In the genomic region with DNA sequence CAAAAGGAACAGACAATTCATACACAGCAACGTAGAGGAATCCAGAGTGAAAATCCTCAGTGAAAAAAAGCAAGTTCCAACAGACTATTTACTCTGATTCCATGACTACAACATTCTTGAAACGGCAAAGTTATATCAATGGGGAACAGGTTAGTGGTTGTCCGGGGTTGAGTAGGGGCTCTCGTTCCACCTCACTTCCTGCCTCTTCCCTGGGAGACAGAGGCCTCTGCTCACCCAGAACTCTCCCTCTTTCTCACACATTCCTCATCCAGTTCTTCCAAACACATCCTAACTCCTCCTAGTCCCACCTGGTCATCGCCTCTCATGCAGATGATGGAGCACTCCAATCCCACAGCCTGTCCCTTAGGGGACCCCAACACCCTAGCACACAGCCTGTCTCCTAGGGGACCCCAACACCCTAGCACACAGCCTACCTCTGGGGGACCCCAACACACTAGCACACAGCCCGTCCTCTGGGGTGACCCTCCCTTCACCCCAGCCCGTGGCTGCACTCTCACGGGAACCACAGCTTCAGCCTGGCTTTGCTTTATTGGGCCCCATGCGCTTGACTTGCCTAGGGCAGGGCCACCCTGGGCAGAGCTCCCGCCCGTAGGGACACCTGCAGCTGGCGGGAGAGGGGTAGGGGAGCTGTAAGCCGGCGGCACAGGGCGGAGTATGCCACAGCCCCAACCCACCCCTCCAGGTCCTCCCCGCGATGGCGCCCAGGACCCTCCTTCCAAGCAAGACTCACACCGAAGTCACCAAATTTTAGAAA, we compare ENCODE assay signal across 1 cellular context.
TF ChIP-seq lines count a peak whose summit lies in the region.

No MANE protein-coding gene starts in this region.

TF ChIP-seq in GM23338, 12 proteins besides CTCF, POLR2A, EP300 and RAD21 (continued from another document):
- TF ChIP-seq, protein P1, sequence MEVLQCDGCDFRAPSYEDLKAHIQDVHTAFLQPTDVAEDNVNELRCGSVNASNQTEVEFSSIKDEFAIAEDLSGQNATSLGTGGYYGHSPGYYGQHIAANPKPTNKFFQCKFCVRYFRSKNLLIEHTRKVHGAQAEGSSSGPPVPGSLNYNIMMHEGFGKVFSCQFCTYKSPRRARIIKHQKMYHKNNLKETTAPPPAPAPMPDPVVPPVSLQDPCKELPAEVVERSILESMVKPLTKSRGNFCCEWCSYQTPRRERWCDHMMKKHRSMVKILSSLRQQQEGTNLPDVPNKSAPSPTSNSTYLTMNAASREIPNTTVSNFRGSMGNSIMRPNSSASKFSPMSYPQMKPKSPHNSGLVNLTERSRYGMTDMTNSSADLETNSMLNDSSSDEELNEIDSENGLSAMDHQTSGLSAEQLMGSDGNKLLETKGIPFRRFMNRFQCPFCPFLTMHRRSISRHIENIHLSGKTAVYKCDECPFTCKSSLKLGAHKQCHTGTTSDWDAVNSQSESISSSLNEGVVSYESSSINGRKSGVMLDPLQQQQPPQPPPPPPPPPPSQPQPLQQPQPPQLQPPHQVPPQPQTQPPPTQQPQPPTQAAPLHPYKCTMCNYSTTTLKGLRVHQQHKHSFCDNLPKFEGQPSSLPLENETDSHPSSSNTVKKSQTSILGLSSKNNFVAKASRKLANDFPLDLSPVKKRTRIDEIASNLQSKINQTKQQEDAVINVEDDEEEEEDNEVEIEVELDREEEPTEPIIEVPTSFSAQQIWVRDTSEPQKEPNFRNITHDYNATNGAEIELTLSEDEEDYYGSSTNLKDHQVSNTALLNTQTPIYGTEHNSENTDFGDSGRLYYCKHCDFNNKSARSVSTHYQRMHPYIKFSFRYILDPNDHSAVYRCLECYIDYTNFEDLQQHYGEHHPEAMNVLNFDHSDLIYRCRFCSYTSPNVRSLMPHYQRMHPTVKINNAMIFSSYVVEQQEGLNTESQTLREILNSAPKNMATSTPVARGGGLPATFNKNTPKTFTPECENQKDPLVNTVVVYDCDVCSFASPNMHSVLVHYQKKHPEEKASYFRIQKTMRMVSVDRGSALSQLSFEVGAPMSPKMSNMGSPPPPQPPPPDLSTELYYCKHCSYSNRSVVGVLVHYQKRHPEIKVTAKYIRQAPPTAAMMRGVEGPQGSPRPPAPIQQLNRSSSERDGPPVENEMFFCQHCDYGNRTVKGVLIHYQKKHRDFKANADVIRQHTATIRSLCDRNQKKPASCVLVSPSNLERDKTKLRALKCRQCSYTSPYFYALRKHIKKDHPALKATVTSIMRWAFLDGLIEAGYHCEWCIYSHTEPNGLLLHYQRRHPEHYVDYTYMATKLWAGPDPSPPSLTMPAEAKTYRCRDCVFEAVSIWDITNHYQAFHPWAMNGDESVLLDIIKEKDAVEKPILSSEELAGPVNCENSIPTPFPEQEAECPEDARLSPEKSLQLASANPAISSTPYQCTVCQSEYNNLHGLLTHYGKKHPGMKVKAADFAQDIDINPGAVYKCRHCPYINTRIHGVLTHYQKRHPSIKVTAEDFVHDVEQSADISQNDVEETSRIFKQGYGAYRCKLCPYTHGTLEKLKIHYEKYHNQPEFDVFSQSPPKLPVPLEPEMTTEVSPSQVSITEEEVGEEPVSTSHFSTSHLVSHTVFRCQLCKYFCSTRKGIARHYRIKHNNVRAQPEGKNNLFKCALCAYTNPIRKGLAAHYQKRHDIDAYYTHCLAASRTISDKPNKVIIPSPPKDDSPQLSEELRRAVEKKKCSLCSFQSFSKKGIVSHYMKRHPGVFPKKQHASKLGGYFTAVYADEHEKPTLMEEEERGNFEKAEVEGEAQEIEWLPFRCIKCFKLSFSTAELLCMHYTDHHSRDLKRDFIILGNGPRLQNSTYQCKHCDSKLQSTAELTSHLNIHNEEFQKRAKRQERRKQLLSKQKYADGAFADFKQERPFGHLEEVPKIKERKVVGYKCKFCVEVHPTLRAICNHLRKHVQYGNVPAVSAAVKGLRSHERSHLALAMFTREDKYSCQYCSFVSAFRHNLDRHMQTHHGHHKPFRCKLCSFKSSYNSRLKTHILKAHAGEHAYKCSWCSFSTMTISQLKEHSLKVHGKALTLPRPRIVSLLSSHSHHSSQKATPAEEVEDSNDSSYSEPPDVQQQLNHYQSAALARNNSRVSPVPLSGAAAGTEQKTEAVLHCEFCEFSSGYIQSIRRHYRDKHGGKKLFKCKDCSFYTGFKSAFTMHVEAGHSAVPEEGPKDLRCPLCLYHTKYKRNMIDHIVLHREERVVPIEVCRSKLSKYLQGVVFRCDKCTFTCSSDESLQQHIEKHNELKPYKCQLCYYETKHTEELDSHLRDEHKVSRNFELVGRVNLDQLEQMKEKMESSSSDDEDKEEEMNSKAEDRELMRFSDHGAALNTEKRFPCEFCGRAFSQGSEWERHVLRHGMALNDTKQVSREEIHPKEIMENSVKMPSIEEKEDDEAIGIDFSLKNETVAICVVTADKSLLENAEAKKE (CRISPR knock-in tag; IDR thresholded peaks at IDR 0.05) = no peak
- TF ChIP-seq EZH2phosphoT487 (IDR thresholded peaks at IDR 0.05; ENCODE audit: unreplicated experiment) (no peak), ZNF331 (CRISPR knock-in tag; IDR thresholded peaks at IDR 0.05; ENCODE audit: low read depth) (no peak), STAT1 (IDR thresholded peaks at IDR 0.05; ENCODE audit: unreplicated experiment) (no peak)
- TF ChIP-seq, protein P2, sequence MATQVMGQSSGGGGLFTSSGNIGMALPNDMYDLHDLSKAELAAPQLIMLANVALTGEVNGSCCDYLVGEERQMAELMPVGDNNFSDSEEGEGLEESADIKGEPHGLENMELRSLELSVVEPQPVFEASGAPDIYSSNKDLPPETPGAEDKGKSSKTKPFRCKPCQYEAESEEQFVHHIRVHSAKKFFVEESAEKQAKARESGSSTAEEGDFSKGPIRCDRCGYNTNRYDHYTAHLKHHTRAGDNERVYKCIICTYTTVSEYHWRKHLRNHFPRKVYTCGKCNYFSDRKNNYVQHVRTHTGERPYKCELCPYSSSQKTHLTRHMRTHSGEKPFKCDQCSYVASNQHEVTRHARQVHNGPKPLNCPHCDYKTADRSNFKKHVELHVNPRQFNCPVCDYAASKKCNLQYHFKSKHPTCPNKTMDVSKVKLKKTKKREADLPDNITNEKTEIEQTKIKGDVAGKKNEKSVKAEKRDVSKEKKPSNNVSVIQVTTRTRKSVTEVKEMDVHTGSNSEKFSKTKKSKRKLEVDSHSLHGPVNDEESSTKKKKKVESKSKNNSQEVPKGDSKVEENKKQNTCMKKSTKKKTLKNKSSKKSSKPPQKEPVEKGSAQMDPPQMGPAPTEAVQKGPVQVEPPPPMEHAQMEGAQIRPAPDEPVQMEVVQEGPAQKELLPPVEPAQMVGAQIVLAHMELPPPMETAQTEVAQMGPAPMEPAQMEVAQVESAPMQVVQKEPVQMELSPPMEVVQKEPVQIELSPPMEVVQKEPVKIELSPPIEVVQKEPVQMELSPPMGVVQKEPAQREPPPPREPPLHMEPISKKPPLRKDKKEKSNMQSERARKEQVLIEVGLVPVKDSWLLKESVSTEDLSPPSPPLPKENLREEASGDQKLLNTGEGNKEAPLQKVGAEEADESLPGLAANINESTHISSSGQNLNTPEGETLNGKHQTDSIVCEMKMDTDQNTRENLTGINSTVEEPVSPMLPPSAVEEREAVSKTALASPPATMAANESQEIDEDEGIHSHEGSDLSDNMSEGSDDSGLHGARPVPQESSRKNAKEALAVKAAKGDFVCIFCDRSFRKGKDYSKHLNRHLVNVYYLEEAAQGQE (IDR thresholded peaks at IDR 0.05; ENCODE audit: unreplicated experiment) = no peak
- TF ChIP-seq, protein P3, sequence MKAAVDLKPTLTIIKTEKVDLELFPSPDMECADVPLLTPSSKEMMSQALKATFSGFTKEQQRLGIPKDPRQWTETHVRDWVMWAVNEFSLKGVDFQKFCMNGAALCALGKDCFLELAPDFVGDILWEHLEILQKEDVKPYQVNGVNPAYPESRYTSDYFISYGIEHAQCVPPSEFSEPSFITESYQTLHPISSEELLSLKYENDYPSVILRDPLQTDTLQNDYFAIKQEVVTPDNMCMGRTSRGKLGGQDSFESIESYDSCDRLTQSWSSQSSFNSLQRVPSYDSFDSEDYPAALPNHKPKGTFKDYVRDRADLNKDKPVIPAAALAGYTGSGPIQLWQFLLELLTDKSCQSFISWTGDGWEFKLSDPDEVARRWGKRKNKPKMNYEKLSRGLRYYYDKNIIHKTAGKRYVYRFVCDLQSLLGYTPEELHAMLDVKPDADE (IDR thresholded peaks at IDR 0.05) = no peak
